Comparison of ENCODE assay signal across 8 cellular contexts in genomic region chr14:80955434-80955939, GRCh38. TPM values are rescaled to one million over a fixed set of nuclear protein-coding genes. Genes with fewer than 3 reads are reported as not detected.
DNase-seq lines count a peak whose midpoint lies in the region; ATAC-seq and TF ChIP-seq lines count a peak whose summit lies in the region.

Gene TSHR (plus strand): TSS chr14:80955621. CDS start chr14:80955681, 60 bp downstream.

- TF ChIP-seq CTCF in astrocyte of the spinal cord (IDR thresholded peaks at IDR 0.05; ENCODE audit: low read depth, low read length) (no peak), kidney epithelial cell (IDR thresholded peaks at IDR 0.05; ENCODE audit: insufficient read depth, low read length, poor library complexity, severe bottlenecking) (no peak)

- no peaks in the 10 kb centered on the region for H3K36me3 ChIP-seq in kidney epithelial cell (ENCODE audit: control insufficient read depth, insufficient read depth, low read length)

- H3K4me3 ChIP-seq in astrocyte of the spinal cord (ENCODE audit: low read depth, low read length) (peak within 1 kb of the TSS; percentile 50), kidney epithelial cell (ENCODE audit: low read depth, low read length) (peak within 1 kb of the TSS; percentile 44)

- ATAC-seq in stimulated activated naive CD8-positive, alpha-beta T cell treated with anti-CD3 and anti-CD28 coated beads, Interleukin-15, amount 100 ng/mL, for 72 hours, result peak; percentile 16
- no peak for ATAC-seq in HG03175 (IDR thresholded peaks at IDR 0.05; ENCODE audit: unreplicated experiment)

- peaks cover 6% of the 10 kb centered on the region for H3K27me3 ChIP-seq in kidney epithelial cell (ENCODE audit: control insufficient read depth, insufficient read depth, low read length)

- peak within 1 kb of the TSS; percentile 89 to 97 for H3K4me3 Mint-ChIP-seq in stimulated activated naive CD8-positive, alpha-beta T cell treated with anti-CD3 and anti-CD28 coated beads, Interleukin-15, amount 100 ng/mL, for 72 hours

- H3K27ac Mint-ChIP-seq in stimulated activated naive CD8-positive, alpha-beta T cell treated with anti-CD3 and anti-CD28 coated beads, Interleukin-15, amount 100 ng/mL, for 72 hours, result peak within 1 kb of the TSS; percentile 67 to 81

- no peaks in the 10 kb centered on the region for H3K9me3 Mint-ChIP-seq in stimulated activated naive CD8-positive, alpha-beta T cell treated with anti-CD3 and anti-CD28 coated beads, Interleukin-15, amount 100 ng/mL, for 72 hours

- in situ Hi-C loops in astrocyte of the spinal cord (cut with HindIII; ENCODE audit: low sequenced_read_pairs), result no loop called here

- H3K27me3 Mint-ChIP-seq in stimulated activated naive CD8-positive, alpha-beta T cell treated with anti-CD3 and anti-CD28 coated beads, Interleukin-15, amount 100 ng/mL, for 72 hours, result peaks cover 43% of the 10 kb centered on the region

- H3K4me1 Mint-ChIP-seq in stimulated activated naive CD8-positive, alpha-beta T cell treated with anti-CD3 and anti-CD28 coated beads, Interleukin-15, amount 100 ng/mL, for 72 hours, result peaks cover 45% of the 10 kb centered on the region

- DNase-seq in stimulated activated naive CD4-positive, alpha-beta T cell (lab: John Stamatoyannopoulos, UW), result peak in 4 of 6 experiments; percentile 2 to 27 (median 17)
- no peak for DNase-seq in stimulated activated naive CD4-positive, alpha-beta T cell treated with Interleukin-2 at 50 U/mL for 16 hours (lab: John Stamatoyannopoulos, UW)
- DNase-seq in astrocyte of the spinal cord (ENCODE audit: low read depth, low spot score), result no peak
- no peak for DNase-seq in kidney epithelial cell (ENCODE audit: low read depth)
- peak in 1 of 2 donors; percentile 19 for DNase-seq in stimulated activated naive CD8-positive, alpha-beta T cell treated with anti-CD3 and anti-CD28 coated beads, Interleukin-15, amount 100 ng/mL, for 72 hours
- DNase-seq in NCI-H446 treated with DMSO at 0.1 percent for 48 hours (lab: John Stamatoyannopoulos, UW), result no peak
- no peak for DNase-seq in NCI-H1417 treated with DMSO at 0.1 percent for 48 hours (lab: John Stamatoyannopoulos, UW)

RNA-seq across cellular contexts. Expression of gene TSHR, which starts in this region (rescaled TPM):
- total RNA-seq in kidney epithelial cell, result not detected in 2 replicates

Comparison
In these comparisons a context has a peak if more than half of its experiments do, and no peak if none do; other contexts are left out.
1. DNase-seq: peak in stimulated activated naive CD4-positive, alpha-beta T cell (4 of 6); none in stimulated activated naive CD4-positive, alpha-beta T cell treated with Interleukin-2 at 50 U/mL for 16 hours (single experiment), astrocyte of the spinal cord (single experiment), kidney epithelial cell (single experiment), NCI-H446 treated with DMSO at 0.1 percent for 48 hours (single experiment) and NCI-H1417 treated with DMSO at 0.1 percent for 48 hours (single experiment).